Comparison of ENCODE assay signal across 1 cellular context in the genomic region with DNA sequence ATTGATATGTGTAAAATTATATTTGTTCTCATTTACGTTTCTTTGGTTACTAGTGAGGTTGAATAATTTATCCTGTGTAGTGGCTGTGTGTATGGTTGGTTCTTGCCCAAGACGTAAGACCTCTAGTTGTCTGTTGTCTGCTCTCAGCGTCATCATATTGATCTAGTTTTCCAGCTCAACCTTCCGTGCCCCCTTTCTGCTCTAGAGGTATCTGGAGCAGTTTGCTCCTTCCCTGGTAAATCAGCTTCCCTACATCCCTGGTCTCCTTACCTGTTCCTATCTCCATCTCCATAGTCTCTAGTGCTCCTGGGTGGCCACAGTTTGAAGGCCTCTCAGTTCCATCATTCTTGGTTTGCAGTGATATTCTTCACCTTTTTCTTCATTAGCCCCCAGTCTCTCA.
TF ChIP-seq lines count a peak whose summit lies in the region.

No MANE protein-coding gene starts in this region.

TF ChIP-seq in HCT116, 20 proteins besides CTCF, POLR2A, EP300 and RAD21 (continued from another document):
- TF ChIP-seq, protein P1, sequence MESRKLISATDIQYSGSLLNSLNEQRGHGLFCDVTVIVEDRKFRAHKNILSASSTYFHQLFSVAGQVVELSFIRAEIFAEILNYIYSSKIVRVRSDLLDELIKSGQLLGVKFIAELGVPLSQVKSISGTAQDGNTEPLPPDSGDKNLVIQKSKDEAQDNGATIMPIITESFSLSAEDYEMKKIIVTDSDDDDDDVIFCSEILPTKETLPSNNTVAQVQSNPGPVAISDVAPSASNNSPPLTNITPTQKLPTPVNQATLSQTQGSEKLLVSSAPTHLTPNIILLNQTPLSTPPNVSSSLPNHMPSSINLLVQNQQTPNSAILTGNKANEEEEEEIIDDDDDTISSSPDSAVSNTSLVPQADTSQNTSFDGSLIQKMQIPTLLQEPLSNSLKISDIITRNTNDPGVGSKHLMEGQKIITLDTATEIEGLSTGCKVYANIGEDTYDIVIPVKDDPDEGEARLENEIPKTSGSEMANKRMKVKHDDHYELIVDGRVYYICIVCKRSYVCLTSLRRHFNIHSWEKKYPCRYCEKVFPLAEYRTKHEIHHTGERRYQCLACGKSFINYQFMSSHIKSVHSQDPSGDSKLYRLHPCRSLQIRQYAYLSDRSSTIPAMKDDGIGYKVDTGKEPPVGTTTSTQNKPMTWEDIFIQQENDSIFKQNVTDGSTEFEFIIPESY (IDR thresholded peaks at IDR 0.05; ENCODE audit: extremely low read depth, insufficient replicate concordance, low read length): no peak
- no peak for TF ChIP-seq FOSL1 (IDR thresholded peaks at IDR 0.05; ENCODE audit: low read depth)
- TF ChIP-seq TCF7L2 (IDR thresholded peaks at IDR 0.05; ENCODE audit: borderline replicate concordance, extremely low read depth, insufficient read depth, insufficient read length): no peak
- TF ChIP-seq ZNF274 (IDR thresholded peaks at IDR 0.05; ENCODE audit: low read depth, low read length): no peak
- TF ChIP-seq, protein P2, sequence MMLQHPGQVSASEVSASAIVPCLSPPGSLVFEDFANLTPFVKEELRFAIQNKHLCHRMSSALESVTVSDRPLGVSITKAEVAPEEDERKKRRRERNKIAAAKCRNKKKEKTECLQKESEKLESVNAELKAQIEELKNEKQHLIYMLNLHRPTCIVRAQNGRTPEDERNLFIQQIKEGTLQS (IDR thresholded peaks at IDR 0.05): no peak
- no peak for TF ChIP-seq SIN3A (IDR thresholded peaks at IDR 0.05; ENCODE audit: low read depth)
- TF ChIP-seq ZFX (IDR thresholded peaks at IDR 0.05): no peak
- TF ChIP-seq EZH2 (IDR thresholded peaks at IDR 0.05): no peak
- TF ChIP-seq ELF1 (IDR thresholded peaks at IDR 0.05; ENCODE audit: borderline replicate concordance, low read depth): no peak
- TF ChIP-seq SRF (IDR thresholded peaks at IDR 0.05; ENCODE audit: low read depth): no peak
- no peak for TF ChIP-seq EGR1 (IDR thresholded peaks at IDR 0.05; ENCODE audit: low read depth)
- no peak for TF ChIP-seq CEBPB (IDR thresholded peaks at IDR 0.05; ENCODE audit: low read depth)
